13 cellular contexts compared by ENCODE assay signal in the genomic region with DNA sequence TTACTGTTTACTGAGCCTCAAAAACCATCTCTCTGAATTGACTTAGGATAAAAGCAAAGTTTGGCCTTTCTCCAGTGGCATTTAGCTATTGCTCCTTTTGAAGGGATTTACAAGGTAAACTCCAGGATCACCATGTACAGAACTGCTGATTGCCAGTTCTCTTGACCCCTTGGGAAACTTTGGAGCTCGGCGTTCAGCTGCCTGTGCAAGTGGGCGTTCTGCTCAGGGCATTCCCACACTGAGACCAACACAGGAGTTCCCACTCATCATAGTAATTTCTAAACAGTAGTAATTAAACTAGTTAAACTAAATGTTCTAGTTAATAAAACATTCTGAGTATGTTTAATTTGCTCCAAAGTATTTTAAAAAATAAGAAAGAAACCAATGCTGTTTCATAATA. TPM values are rescaled to one million over a fixed set of nuclear protein-coding genes. Genes with fewer than 3 reads are reported as not detected.
"Had no signal": no experiment of that assay in that cellular context is flagged by ENCODE, and none has a peak within 500 bp of the region (broad histone marks: within the 10 kb centered on the region; RNA-seq: fewer than 3 reads in every experiment).

No MANE protein-coding gene starts in this region.

- H3K4me1 ChIP-seq: spleen had no signal

- H3K27me3 ChIP-seq: spleen had no signal

- H3K9me3 Mint-ChIP-seq: activated CD8-positive, alpha-beta T cell treated with anti-CD3 and anti-CD28 coated beads for 36 hours; activated naive CD4-positive, alpha-beta T cell treated with anti-CD3 and anti-CD28 coated beads, Interleukin-2, amount 50 U/mL, for 72 hours had no signal

- H3K4me3 Mint-ChIP-seq: activated CD4-positive, alpha-beta T cell treated with anti-CD3 and anti-CD28 coated beads for 36 hours; activated CD8-positive, alpha-beta T cell treated with anti-CD3 and anti-CD28 coated beads for 36 hours; activated T-cell treated with anti-CD3 and anti-CD28 coated beads, Interleukin-2, amount 50 U/mL, for 4 hours; mesothelial cell of epicardium had no signal

- H3K4me1 Mint-ChIP-seq: activated CD4-positive, alpha-beta T cell treated with anti-CD3 and anti-CD28 coated beads for 36 hours; mesothelial cell of epicardium had no signal

- ATAC-seq: activated CD4-positive, alpha-beta T cell treated with anti-CD3 and anti-CD28 coated beads for 36 hours; activated CD8-positive, alpha-beta T cell treated with anti-CD3 and anti-CD28 coated beads for 36 hours; activated naive CD4-positive, alpha-beta T cell treated with anti-CD3 and anti-CD28 coated beads, Interleukin-2, amount 50 U/mL, for 72 hours; activated T-cell treated with anti-CD3 and anti-CD28 coated beads, Interleukin-2, amount 50 U/mL, for 4 hours; sciatic nerve had no signal

- H3K27me3 Mint-ChIP-seq: activated CD8-positive, alpha-beta T cell treated with anti-CD3 and anti-CD28 coated beads for 36 hours had no signal

- H3K9me3 ChIP-seq: psoas muscle, spleen, thoracic aorta had no signal

- H3K4me3 ChIP-seq: lung, psoas muscle, spleen, thoracic aorta had no signal

- DNase-seq: activated CD4-positive, alpha-beta T cell treated with anti-CD3 and anti-CD28 coated beads for 36 hours; activated CD8-positive, alpha-beta T cell treated with anti-CD3 and anti-CD28 coated beads for 36 hours; activated effector memory CD4-positive, alpha-beta T cell treated with Interleukin-2 at 50 U/mL for 16 hours; activated T-cell treated with anti-CD3 and anti-CD28 coated beads, Interleukin-2, amount 50 U/mL, for 4 hours; erythroblast; psoas muscle; spleen had no signal

- H3K36me3 ChIP-seq: spleen, thoracic aorta had no signal

- H3K27ac Mint-ChIP-seq: activated CD4-positive, alpha-beta T cell treated with anti-CD3 and anti-CD28 coated beads for 36 hours; activated CD8-positive, alpha-beta T cell treated with anti-CD3 and anti-CD28 coated beads for 36 hours; activated naive CD4-positive, alpha-beta T cell treated with anti-CD3 and anti-CD28 coated beads, Interleukin-2, amount 50 U/mL, for 72 hours; mesothelial cell of epicardium had no signal

- H3K27ac ChIP-seq: psoas muscle, spleen, thoracic aorta had no signal

RNA-seq across cellular contexts. Expression of a gene that starts 14.9 kb away (rescaled TPM):
- total RNA-seq: cardiac septum had no signal
